In genomic region chr5:180590543-180591248, GRCh38 we compare ENCODE assay signal across 2 cellular contexts.
A peak's percentile ranks its signal among the peaks of the same experiment; 100 is the strongest.
TF ChIP-seq lines count a peak whose summit lies in the region.

No MANE protein-coding gene starts in this region.

TF ChIP-seq in A549, 52 proteins besides CTCF, POLR2A, EP300 and RAD21:
- no peak for TF ChIP-seq RCOR1 (IDR thresholded peaks at IDR 0.05; ENCODE audit: low read depth, low read length)
- TF ChIP-seq, protein P1, sequence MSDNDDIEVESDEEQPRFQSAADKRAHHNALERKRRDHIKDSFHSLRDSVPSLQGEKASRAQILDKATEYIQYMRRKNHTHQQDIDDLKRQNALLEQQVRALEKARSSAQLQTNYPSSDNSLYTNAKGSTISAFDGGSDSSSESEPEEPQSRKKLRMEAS (IDR thresholded peaks at IDR 0.05), result no peak
- no peak for TF ChIP-seq MAZ (IDR thresholded peaks at IDR 0.05; ENCODE audit: borderline replicate concordance, low read depth, low read length)
- TF ChIP-seq RFX5 (IDR thresholded peaks at IDR 0.05), result no peak
- no peak for TF ChIP-seq SMC3 (IDR thresholded peaks at IDR 0.05)
- no peak for TF ChIP-seq JUNB (IDR thresholded peaks at IDR 0.05)
- TF ChIP-seq ESRRA (IDR thresholded peaks at IDR 0.05; ENCODE audit: borderline replicate concordance, low read length), result no peak
- no peak for TF ChIP-seq NR3C1 (IDR thresholded peaks at IDR 0.05)
- TF ChIP-seq ZSCAN20 (CRISPR knock-in tag; IDR thresholded peaks at IDR 0.05), result no peak
- TF ChIP-seq, protein P2, sequence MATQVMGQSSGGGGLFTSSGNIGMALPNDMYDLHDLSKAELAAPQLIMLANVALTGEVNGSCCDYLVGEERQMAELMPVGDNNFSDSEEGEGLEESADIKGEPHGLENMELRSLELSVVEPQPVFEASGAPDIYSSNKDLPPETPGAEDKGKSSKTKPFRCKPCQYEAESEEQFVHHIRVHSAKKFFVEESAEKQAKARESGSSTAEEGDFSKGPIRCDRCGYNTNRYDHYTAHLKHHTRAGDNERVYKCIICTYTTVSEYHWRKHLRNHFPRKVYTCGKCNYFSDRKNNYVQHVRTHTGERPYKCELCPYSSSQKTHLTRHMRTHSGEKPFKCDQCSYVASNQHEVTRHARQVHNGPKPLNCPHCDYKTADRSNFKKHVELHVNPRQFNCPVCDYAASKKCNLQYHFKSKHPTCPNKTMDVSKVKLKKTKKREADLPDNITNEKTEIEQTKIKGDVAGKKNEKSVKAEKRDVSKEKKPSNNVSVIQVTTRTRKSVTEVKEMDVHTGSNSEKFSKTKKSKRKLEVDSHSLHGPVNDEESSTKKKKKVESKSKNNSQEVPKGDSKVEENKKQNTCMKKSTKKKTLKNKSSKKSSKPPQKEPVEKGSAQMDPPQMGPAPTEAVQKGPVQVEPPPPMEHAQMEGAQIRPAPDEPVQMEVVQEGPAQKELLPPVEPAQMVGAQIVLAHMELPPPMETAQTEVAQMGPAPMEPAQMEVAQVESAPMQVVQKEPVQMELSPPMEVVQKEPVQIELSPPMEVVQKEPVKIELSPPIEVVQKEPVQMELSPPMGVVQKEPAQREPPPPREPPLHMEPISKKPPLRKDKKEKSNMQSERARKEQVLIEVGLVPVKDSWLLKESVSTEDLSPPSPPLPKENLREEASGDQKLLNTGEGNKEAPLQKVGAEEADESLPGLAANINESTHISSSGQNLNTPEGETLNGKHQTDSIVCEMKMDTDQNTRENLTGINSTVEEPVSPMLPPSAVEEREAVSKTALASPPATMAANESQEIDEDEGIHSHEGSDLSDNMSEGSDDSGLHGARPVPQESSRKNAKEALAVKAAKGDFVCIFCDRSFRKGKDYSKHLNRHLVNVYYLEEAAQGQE (IDR thresholded peaks at IDR 0.05), result no peak
- no peak for TF ChIP-seq NPAS2 (CRISPR knock-in tag; IDR thresholded peaks at IDR 0.05; ENCODE audit: borderline replicate concordance)
- no peak for TF ChIP-seq ZNF302 (CRISPR knock-in tag; IDR thresholded peaks at IDR 0.05)
- no peak for TF ChIP-seq KDM5A (IDR thresholded peaks at IDR 0.05)
- no peak for TF ChIP-seq ATOH8 (CRISPR knock-in tag; IDR thresholded peaks at IDR 0.05; ENCODE audit: low read depth)
- no peak for TF ChIP-seq HEYL (CRISPR knock-in tag; IDR thresholded peaks at IDR 0.05)
- TF ChIP-seq FOXS1 (CRISPR knock-in tag; IDR thresholded peaks at IDR 0.05), result no peak
- TF ChIP-seq FOSB (CRISPR knock-in tag; IDR thresholded peaks at IDR 0.05), result no peak
- TF ChIP-seq MAFK (IDR thresholded peaks at IDR 0.05; ENCODE audit: partially characterized antibody), result no peak
TF ChIP-seq in A549: peak in this region for 0.

TF ChIP-seq in endothelial cell of umbilical vein, 7 proteins besides CTCF, POLR2A, EP300 and RAD21 (continued from another document):
- peak; percentile 71 for TF ChIP-seq EZH2 (IDR thresholded peaks at IDR 0.05; ENCODE audit: borderline replicate concordance, low read depth, low read length, severe bottlenecking)
